1 cellular context compared by ENCODE assay signal in the genomic region with DNA sequence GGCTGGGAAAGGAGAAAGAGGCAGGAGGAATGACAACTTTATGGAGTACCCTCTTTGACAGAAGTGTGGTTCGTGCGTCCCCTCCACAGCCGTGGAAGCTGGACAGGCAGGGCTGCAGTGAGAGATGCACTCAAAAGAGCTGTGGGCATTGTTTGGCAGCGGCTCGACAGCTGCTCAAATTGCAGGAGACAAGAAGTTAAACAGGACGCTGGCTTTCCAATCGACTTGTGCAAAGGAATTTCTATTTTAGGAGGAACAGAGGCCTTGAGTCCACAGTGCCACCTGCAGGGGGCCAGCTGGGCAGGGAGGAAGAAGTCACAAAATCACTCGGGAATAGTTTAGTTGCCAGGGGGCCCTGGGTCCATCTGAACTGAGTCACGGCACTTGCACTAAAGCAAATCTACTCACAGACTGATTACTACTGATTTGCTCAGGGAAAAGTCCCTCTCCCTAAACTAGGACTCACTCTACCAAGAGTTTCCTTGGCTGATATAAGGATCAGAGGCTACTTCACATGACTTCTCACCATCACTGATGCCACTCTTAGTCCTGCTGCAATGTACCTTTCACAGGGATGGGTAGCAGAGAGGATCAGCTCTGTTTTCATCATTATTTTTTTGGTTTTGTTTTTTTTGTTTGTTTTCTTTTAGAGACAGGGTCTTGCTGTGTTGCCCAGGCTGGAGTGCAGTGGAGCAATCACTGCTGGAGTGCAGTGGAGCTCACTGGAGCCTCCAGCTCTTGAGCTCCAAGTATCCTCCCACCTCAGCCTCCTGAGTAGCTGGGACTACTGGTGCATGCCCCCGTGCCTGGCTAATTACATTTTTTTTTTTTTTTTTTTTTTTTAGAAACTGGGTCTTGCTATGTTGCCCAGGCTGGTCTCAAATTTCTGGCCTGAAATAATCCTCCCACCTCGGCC.
TF ChIP-seq lines count a peak whose summit lies in the region.

No MANE protein-coding gene starts in this region.

TF ChIP-seq in H1, 55 proteins besides CTCF, POLR2A, EP300 and RAD21 (continued from another document):
- TF ChIP-seq, protein P1, sequence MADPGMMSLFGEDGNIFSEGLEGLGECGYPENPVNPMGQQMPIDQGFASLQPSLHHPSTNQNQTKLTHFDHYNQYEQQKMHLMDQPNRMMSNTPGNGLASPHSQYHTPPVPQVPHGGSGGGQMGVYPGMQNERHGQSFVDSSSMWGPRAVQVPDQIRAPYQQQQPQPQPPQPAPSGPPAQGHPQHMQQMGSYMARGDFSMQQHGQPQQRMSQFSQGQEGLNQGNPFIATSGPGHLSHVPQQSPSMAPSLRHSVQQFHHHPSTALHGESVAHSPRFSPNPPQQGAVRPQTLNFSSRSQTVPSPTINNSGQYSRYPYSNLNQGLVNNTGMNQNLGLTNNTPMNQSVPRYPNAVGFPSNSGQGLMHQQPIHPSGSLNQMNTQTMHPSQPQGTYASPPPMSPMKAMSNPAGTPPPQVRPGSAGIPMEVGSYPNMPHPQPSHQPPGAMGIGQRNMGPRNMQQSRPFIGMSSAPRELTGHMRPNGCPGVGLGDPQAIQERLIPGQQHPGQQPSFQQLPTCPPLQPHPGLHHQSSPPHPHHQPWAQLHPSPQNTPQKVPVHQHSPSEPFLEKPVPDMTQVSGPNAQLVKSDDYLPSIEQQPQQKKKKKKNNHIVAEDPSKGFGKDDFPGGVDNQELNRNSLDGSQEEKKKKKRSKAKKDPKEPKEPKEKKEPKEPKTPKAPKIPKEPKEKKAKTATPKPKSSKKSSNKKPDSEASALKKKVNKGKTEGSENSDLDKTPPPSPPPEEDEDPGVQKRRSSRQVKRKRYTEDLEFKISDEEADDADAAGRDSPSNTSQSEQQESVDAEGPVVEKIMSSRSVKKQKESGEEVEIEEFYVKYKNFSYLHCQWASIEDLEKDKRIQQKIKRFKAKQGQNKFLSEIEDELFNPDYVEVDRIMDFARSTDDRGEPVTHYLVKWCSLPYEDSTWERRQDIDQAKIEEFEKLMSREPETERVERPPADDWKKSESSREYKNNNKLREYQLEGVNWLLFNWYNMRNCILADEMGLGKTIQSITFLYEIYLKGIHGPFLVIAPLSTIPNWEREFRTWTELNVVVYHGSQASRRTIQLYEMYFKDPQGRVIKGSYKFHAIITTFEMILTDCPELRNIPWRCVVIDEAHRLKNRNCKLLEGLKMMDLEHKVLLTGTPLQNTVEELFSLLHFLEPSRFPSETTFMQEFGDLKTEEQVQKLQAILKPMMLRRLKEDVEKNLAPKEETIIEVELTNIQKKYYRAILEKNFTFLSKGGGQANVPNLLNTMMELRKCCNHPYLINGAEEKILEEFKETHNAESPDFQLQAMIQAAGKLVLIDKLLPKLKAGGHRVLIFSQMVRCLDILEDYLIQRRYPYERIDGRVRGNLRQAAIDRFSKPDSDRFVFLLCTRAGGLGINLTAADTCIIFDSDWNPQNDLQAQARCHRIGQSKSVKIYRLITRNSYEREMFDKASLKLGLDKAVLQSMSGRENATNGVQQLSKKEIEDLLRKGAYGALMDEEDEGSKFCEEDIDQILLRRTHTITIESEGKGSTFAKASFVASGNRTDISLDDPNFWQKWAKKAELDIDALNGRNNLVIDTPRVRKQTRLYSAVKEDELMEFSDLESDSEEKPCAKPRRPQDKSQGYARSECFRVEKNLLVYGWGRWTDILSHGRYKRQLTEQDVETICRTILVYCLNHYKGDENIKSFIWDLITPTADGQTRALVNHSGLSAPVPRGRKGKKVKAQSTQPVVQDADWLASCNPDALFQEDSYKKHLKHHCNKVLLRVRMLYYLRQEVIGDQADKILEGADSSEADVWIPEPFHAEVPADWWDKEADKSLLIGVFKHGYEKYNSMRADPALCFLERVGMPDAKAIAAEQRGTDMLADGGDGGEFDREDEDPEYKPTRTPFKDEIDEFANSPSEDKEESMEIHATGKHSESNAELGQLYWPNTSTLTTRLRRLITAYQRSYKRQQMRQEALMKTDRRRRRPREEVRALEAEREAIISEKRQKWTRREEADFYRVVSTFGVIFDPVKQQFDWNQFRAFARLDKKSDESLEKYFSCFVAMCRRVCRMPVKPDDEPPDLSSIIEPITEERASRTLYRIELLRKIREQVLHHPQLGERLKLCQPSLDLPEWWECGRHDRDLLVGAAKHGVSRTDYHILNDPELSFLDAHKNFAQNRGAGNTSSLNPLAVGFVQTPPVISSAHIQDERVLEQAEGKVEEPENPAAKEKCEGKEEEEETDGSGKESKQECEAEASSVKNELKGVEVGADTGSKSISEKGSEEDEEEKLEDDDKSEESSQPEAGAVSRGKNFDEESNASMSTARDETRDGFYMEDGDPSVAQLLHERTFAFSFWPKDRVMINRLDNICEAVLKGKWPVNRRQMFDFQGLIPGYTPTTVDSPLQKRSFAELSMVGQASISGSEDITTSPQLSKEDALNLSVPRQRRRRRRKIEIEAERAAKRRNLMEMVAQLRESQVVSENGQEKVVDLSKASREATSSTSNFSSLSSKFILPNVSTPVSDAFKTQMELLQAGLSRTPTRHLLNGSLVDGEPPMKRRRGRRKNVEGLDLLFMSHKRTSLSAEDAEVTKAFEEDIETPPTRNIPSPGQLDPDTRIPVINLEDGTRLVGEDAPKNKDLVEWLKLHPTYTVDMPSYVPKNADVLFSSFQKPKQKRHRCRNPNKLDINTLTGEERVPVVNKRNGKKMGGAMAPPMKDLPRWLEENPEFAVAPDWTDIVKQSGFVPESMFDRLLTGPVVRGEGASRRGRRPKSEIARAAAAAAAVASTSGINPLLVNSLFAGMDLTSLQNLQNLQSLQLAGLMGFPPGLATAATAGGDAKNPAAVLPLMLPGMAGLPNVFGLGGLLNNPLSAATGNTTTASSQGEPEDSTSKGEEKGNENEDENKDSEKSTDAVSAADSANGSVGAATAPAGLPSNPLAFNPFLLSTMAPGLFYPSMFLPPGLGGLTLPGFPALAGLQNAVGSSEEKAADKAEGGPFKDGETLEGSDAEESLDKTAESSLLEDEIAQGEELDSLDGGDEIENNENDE (IDR thresholded peaks at IDR 0.05; ENCODE audit: insufficient replicate concordance, low read length): no peak
- no peak for TF ChIP-seq JUN (IDR thresholded peaks at IDR 0.05; ENCODE audit: low read depth, low read length)
- no peak for TF ChIP-seq SP4 (IDR thresholded peaks at IDR 0.05; ENCODE audit: low read length)
- TF ChIP-seq ASH2L (IDR thresholded peaks at IDR 0.05; ENCODE audit: low read length): no peak
- TF ChIP-seq FOSL1 (IDR thresholded peaks at IDR 0.05; ENCODE audit: insufficient read depth, low read depth, low read length): no peak
- TF ChIP-seq CREB1 (IDR thresholded peaks at IDR 0.05): no peak
- TF ChIP-seq RXRA (IDR thresholded peaks at IDR 0.05; ENCODE audit: insufficient read depth, low read depth, low read length): no peak
- TF ChIP-seq SUZ12 (IDR thresholded peaks at IDR 0.05; ENCODE audit: low read length): no peak
- TF ChIP-seq CHD1 (IDR thresholded peaks at IDR 0.05; ENCODE audit: low read depth, low read length): no peak
- TF ChIP-seq BRCA1 (IDR thresholded peaks at IDR 0.05; ENCODE audit: low read depth, low read length): no peak
- no peak for TF ChIP-seq SIRT6 (IDR thresholded peaks at IDR 0.05; ENCODE audit: low read length)
- TF ChIP-seq SRF (IDR thresholded peaks at IDR 0.05; ENCODE audit: low read depth, low read length): no peak
- no peak for TF ChIP-seq EZH2 (IDR thresholded peaks at IDR 0.05; ENCODE audit: low read depth, low read length, severe bottlenecking)
- TF ChIP-seq SP2 (IDR thresholded peaks at IDR 0.05; ENCODE audit: low read length): no peak
- no peak for TF ChIP-seq RNF2 (IDR thresholded peaks at IDR 0.05; ENCODE audit: borderline replicate concordance, low read depth, low read length, missing control alignments, poor library complexity, severe bottlenecking)
- TF ChIP-seq RFX5 (IDR thresholded peaks at IDR 0.05; ENCODE audit: borderline replicate concordance, low read depth, low read length): no peak
- TF ChIP-seq TAF7 (optimal IDR thresholded peaks at IDR 0.05; ENCODE audit: borderline replicate concordance, low read depth, low read length): no peak
- TF ChIP-seq BACH1 (IDR thresholded peaks at IDR 0.05; ENCODE audit: low read length): no peak
TF ChIP-seq in H1: peak in this region for 0.
